ENCODE assay signal across 31 cellular contexts in genomic region chr20:24868959-24869358, GRCh38.
"Had no signal": no experiment of that assay in that cellular context is flagged by ENCODE, and none has a peak within 500 bp of the region (broad histone marks: within the 10 kb centered on the region; RNA-seq: fewer than 3 reads in every experiment).

No MANE protein-coding gene starts in this region.

- H3K9ac ChIP-seq: parathyroid adenoma had no signal

- H3K27ac ChIP-seq: ovary, parathyroid adenoma, psoas muscle, right lobe of liver, sigmoid colon, spleen, suprapubic skin, testis, tibial artery, transverse colon, vagina had no signal

- H3K36me3 ChIP-seq: ovary, right lobe of liver, sigmoid colon, spleen, suprapubic skin, tibial artery, transverse colon, vagina had no signal

- H3K27me3 Mint-ChIP-seq: natural killer cell treated with Interleukin-12 subunit alpha and Interleukin-12 subunit beta and Interleukin-15 and Interleukin-18, amount 100 ng/mL, for 72 hours; progenitor cell of endocrine pancreas had no signal

- H3K9me3 ChIP-seq: ovary, psoas muscle, right lobe of liver, suprapubic skin, testis, vagina had no signal

- H3K36me3 Mint-ChIP-seq: stimulated activated memory B cell treated with anti-CD40 and anti-IgM and Interleukin-4, amounts not matched to agents 10 μg/mL and 1 μg/mL and 100 μg/mL, for 72 hours; type B pancreatic cell had no signal

- H3K4me3 Mint-ChIP-seq: naive thymus-derived CD8-positive, alpha-beta T cell; natural killer cell treated with Interleukin-12 subunit alpha and Interleukin-12 subunit beta and Interleukin-15 and Interleukin-18, amount 100 ng/mL, for 72 hours; nephron progenitor cell; neural crest cell; stimulated activated memory B cell treated with anti-CD40 and anti-IgM and Interleukin-4, amounts not matched to agents 10 μg/mL and 1 μg/mL and 100 μg/mL, for 72 hours; stimulated activated naive CD8-positive, alpha-beta T cell treated with anti-CD3 and anti-CD28 coated beads, Interleukin-15, amount 100 ng/mL, for 72 hours; type B pancreatic cell had no signal

- H2AFZ ChIP-seq: parathyroid adenoma had no signal

- H3K27me3 ChIP-seq: ovary, right lobe of liver, testis, tibial artery, transverse colon, vagina had no signal

- H3K27ac Mint-ChIP-seq: naive thymus-derived CD8-positive, alpha-beta T cell; natural killer cell treated with Interleukin-12 subunit alpha and Interleukin-12 subunit beta and Interleukin-15 and Interleukin-18, amount 100 ng/mL, for 72 hours; nephron progenitor cell; progenitor cell of endocrine pancreas; stimulated activated memory B cell treated with anti-CD40 and anti-IgM and Interleukin-4, amounts not matched to agents 10 μg/mL and 1 μg/mL and 100 μg/mL, for 72 hours; type B pancreatic cell had no signal

- ATAC-seq: naive thymus-derived CD8-positive, alpha-beta T cell; psoas muscle; right cardiac atrium; right lobe of liver; stimulated activated naive CD8-positive, alpha-beta T cell treated with anti-CD3 and anti-CD28 coated beads, Interleukin-15, amount 100 ng/mL, for 72 hours; stimulated activated naive CD8-positive, alpha-beta T cell treated with anti-CD3 and anti-CD28 coated beads, Interleukin-15, Interleukin-2, amounts not matched to agents 100 U/mL and 50 U/mL, for 24 hours had no signal

- H3K4me1 Mint-ChIP-seq: stimulated activated memory B cell treated with anti-CD40 and anti-IgM and Interleukin-4, amounts not matched to agents 10 μg/mL and 1 μg/mL and 100 μg/mL, for 72 hours had no signal

- DNase-seq: naive B cell; naive thymus-derived CD8-positive, alpha-beta T cell; nephron progenitor cell; occipital lobe; ovary; psoas muscle; right cardiac atrium; right lobe of liver; small intestine; spleen; stimulated activated CD4-positive, alpha-beta T cell treated with anti-CD3 and anti-CD28 coated beads, Interleukin-12 subunit alpha, Interleukin-12 subunit beta, amount 100 ng/mL, for 4 hours; stimulated activated CD4-positive, alpha-beta T cell treated with anti-CD3 and anti-CD28 coated beads, Interleukin-1b, Interleukin-23, amount 100 ng/mL, for 48 hours; stimulated activated CD4-positive, alpha-beta T cell treated with anti-CD3 and anti-CD28 coated beads, Interleukin-4, amount 100 ng/mL, for 1 hour; stimulated activated CD4-positive, alpha-beta T cell treated with anti-CD3 and anti-CD28 coated beads, Interleukin-4, amount 100 ng/mL, for 4 hours; stimulated activated CD8-positive, alpha-beta memory T cell treated with anti-CD3 and anti-CD28 coated beads, Interleukin-4, amount 100 ng/mL, for 48 hours; stimulated activated naive CD4-positive, alpha-beta T cell; stimulated activated naive CD8-positive, alpha-beta T cell treated with anti-CD3 and anti-CD28 coated beads, Interleukin-15, amount 100 ng/mL, for 72 hours; stimulated activated naive CD8-positive, alpha-beta T cell treated with anti-CD3 and anti-CD28 coated beads, Interleukin-15, Interleukin-2, amounts not matched to agents 100 U/mL and 50 U/mL, for 24 hours; substantia nigra; testis; tibial artery; transverse colon had no signal

- H3K4me3 ChIP-seq: ovary, psoas muscle, right lobe of liver, sigmoid colon, spleen, suprapubic skin, testis, tibial artery, transverse colon, vagina had no signal

- H3K4me1 ChIP-seq: parathyroid adenoma, psoas muscle, right lobe of liver, sigmoid colon, suprapubic skin, tibial artery, transverse colon, vagina had no signal

- H3K79me2 ChIP-seq: parathyroid adenoma had no signal
